1 cellular context compared by ENCODE assay signal in the genomic region with DNA sequence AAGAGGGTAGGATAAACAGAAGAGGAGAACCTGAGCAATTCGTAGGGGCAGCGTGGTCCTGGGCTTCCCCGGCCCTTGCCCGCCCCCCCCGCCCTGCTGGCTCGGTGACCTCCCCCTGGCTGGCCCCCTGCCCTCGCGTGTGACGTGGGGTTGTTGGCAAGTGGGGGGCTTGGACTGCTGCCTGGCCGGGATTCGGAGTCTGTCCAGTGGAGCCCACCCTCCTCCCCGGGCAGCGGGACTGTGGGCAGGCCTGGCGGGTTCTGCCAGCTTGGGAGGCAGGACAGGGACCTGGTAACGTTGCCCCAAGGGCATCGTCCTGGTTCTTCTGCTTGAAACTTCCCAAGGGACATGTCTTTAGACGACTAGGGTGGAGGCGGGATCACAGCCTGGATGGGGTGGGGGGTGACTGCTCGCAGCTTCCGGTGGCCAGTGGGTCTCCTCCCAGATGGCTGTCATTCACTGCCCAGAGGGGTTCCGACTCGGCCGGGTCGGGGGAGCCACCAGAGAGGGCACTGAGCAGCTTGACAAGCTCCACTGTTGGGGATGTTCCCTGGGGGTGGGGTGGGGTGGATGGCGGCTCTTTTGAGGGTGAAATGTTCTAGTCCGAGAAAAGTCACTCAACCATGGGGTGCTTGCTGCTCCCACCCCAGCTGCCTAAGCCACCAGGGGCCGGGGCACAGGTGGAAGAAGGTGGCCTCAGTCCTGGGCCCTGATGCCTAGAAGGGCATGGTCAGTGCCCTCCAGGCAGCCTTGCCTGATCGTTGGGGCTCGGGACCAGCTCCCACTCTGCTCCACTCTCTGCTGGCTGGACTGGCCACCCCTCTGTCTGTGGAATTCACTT.
TF ChIP-seq lines count a peak whose summit lies in the region.

No MANE protein-coding gene starts in this region.

TF ChIP-seq in H1, 55 proteins besides CTCF, POLR2A, EP300 and RAD21:
- TF ChIP-seq HDAC6 (IDR thresholded peaks at IDR 0.05; ENCODE audit: low read depth, low read length) = no peak
- TF ChIP-seq TCF12 (IDR thresholded peaks at IDR 0.05; ENCODE audit: low read depth, low read length) = no peak
- no peak for TF ChIP-seq NANOG (IDR thresholded peaks at IDR 0.05; ENCODE audit: insufficient read depth, low read depth, low read length, poor library complexity, severe bottlenecking)
- TF ChIP-seq SIRT6 (IDR thresholded peaks at IDR 0.05; ENCODE audit: low read length) = no peak
- TF ChIP-seq SAP30 (IDR thresholded peaks at IDR 0.05; ENCODE audit: insufficient read depth, insufficient replicate concordance, low read length) = no peak
- no peak for TF ChIP-seq RBBP5 (IDR thresholded peaks at IDR 0.05; ENCODE audit: borderline replicate concordance, low read depth, low read length)
- TF ChIP-seq, protein P1, sequence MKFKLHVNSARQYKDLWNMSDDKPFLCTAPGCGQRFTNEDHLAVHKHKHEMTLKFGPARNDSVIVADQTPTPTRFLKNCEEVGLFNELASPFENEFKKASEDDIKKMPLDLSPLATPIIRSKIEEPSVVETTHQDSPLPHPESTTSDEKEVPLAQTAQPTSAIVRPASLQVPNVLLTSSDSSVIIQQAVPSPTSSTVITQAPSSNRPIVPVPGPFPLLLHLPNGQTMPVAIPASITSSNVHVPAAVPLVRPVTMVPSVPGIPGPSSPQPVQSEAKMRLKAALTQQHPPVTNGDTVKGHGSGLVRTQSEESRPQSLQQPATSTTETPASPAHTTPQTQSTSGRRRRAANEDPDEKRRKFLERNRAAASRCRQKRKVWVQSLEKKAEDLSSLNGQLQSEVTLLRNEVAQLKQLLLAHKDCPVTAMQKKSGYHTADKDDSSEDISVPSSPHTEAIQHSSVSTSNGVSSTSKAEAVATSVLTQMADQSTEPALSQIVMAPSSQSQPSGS (IDR thresholded peaks at IDR 0.05; ENCODE audit: low read length) = no peak
- no peak for TF ChIP-seq SP2 (IDR thresholded peaks at IDR 0.05; ENCODE audit: low read length)
- TF ChIP-seq SP4 (IDR thresholded peaks at IDR 0.05; ENCODE audit: low read length) = no peak
- TF ChIP-seq HDAC2 (IDR thresholded peaks at IDR 0.05; ENCODE audit: borderline replicate concordance in 1 of 2, low read depth in 2 of 2, low read length in 2 of 2) = no peak
- TF ChIP-seq JUND (IDR thresholded peaks at IDR 0.05; ENCODE audit: low read length) = no peak
- TF ChIP-seq, protein P2, sequence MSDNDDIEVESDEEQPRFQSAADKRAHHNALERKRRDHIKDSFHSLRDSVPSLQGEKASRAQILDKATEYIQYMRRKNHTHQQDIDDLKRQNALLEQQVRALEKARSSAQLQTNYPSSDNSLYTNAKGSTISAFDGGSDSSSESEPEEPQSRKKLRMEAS (IDR thresholded peaks at IDR 0.05) = no peak
- no peak for TF ChIP-seq RNF2 (IDR thresholded peaks at IDR 0.05; ENCODE audit: borderline replicate concordance, low read depth, low read length, missing control alignments, poor library complexity, severe bottlenecking)
- TF ChIP-seq POLR2AphosphoS5 (IDR thresholded peaks at IDR 0.05; ENCODE audit: low read depth, low read length) = no peak
- no peak for TF ChIP-seq CBX8 (IDR thresholded peaks at IDR 0.05; ENCODE audit: borderline replicate concordance, low read depth, low read length)
